Comparison of ENCODE assay signal across 21 cellular contexts in genomic region chr15:95302206-95302605, GRCh38.
DNase-seq lines count a peak whose midpoint lies in the region; ATAC-seq, FAIRE-seq and TF ChIP-seq lines count a peak whose summit lies in the region.
"Had no signal": no experiment of that assay in that cellular context is flagged by ENCODE, and none has a peak within 500 bp of the region (broad histone marks: within the 10 kb centered on the region; RNA-seq: fewer than 3 reads in every experiment).

No MANE protein-coding gene starts in this region.

- no peak overlapping the region for H2AK5ac ChIP-seq in mesenchymal stem cell (ENCODE audit: low read length, severe bottlenecking)

- H3K4me1 ChIP-seq in GM12878 (ENCODE audit: control insufficient read depth, insufficient read depth, low read length) (no peaks in the 10 kb centered on the region), mesenchymal stem cell (ENCODE audit: control insufficient read depth, insufficient read depth, low read depth, low read length) (no peaks in the 10 kb centered on the region)
- H3K4me1 ChIP-seq: right lobe of liver had no signal

- TF ChIP-seq RAD21 in GM12878 (IDR thresholded peaks at IDR 0.05; ENCODE audit: insufficient read depth, low read depth, low read length) = no peak

- in situ Hi-C loops in GM12878 (cut with MboI) = no loop called here

- H3K4me3 ChIP-seq in GM12878 = no peak overlapping the region
- H3K4me3 ChIP-seq in mesenchymal stem cell (ENCODE audit: insufficient read depth in 1 of 2, low read depth in 1 of 2, low read length in 2 of 2) = no peak overlapping the region
- H3K4me3 ChIP-seq: hepatocyte, right lobe of liver had no signal

- no peak overlapping the region for H3K14ac ChIP-seq in mesenchymal stem cell (ENCODE audit: low read length in 2 of 2)

- POLR2A ChIA-PET in GM12878 (lab: Charles Lee) = interaction anchor here (0.6 to 1.2 kb wide), 2 partner anchors 12 to 45 kb away, joined by 4 to 6 read pairs; no protein-coding TSS in a partner anchor
- POLR2A ChIA-PET in WTC11 (lab: Charles Lee) = no interaction called here

- H3K4me2 ChIP-seq in GM12878 (ENCODE audit: control insufficient read depth, insufficient read depth) = no peak overlapping the region
- H3K4me2 ChIP-seq in mesenchymal stem cell (ENCODE audit: low read length, poor library complexity, severe bottlenecking) = no peak overlapping the region
- H3K4me2 ChIP-seq: hepatocyte had no signal

- H3K27me3 ChIP-seq in GM12878 (replicated peaks in 1 of 2; ENCODE audit: control insufficient read depth in 2 of 2, insufficient read depth in 2 of 2, low read length in 1 of 2) = no peaks in the 10 kb centered on the region
- H3K27me3 ChIP-seq in mesenchymal stem cell (ENCODE audit: control insufficient read depth in 1 of 2, insufficient read depth in 1 of 2, low read length in 2 of 2) = no peaks in the 10 kb centered on the region
- H3K27me3 ChIP-seq: hepatocyte, right lobe of liver had no signal

- peak overlapping the region in 1 of 2 experiments; percentile 51 for H3K4ac ChIP-seq in mesenchymal stem cell (ENCODE audit: low read depth in 1 of 2, low read length in 2 of 2)

- H2AFZ ChIP-seq in GM12878 (ENCODE audit: control insufficient read depth, low read depth, low read length) (no peak overlapping the region), mesenchymal stem cell (ENCODE audit: low read depth, low read length) (no peak overlapping the region)
- H2AFZ ChIP-seq: hepatocyte had no signal

- no TSS peak for BruUV-seq in GM12878 (replicated peaks; lab: Mats Ljungman, UMichigan)

- no peaks in the 10 kb centered on the region for H3K4me1 Mint-ChIP-seq in WTC11
- H3K4me1 Mint-ChIP-seq: CD14-positive monocyte had no signal

- no peaks in the 10 kb centered on the region for H3K36me3 Mint-ChIP-seq in WTC11
- H3K36me3 Mint-ChIP-seq: CD14-positive monocyte had no signal

- H3K23ac ChIP-seq in mesenchymal stem cell (ENCODE audit: low read length in 2 of 2) = no peak overlapping the region

- no peaks in the 10 kb centered on the region for H3K79me1 ChIP-seq in mesenchymal stem cell (replicated peaks; ENCODE audit: low read length, poor library complexity, severe bottlenecking)

- WGBS in GM12878 (ENCODE audit: insufficient coverage, insufficient replicate concordance, low lambda C conversion rate, missing lambda C conversion rate) = 61% methylated on average over 3 of the region's 3 CpGs
- WGBS in mesenchymal stem cell = 69% methylated on average over 3 of the region's 3 CpGs

- no peak overlapping the region for H4K8ac ChIP-seq in mesenchymal stem cell (ENCODE audit: low read length)

- H3K27me3 Mint-ChIP-seq in WTC11 (ENCODE audit: low read depth) = no peaks in the 10 kb centered on the region

- SMC1A ChIA-PET in GM12878 (lab: Charles Lee; ENCODE audit: uncharacterized antibody, unreplicated experiment) = interaction anchor here (0.6 to 3.8 kb wide), 3 partner anchors 14 to 168 kb away, joined by 3 to 44 read pairs (median 3); no protein-coding TSS in a partner anchor

- FAIRE-seq in GM12878 (lab: Jason Lieb, UNC) = no peak
- FAIRE-seq: A204.1, keratinocyte had no signal

- H2BK5ac ChIP-seq in mesenchymal stem cell (ENCODE audit: low read depth, low read length, poor library complexity, severe bottlenecking) = no peak overlapping the region

- no peak overlapping the region for H3K4me3 Mint-ChIP-seq in WTC11
- H3K4me3 Mint-ChIP-seq: activated T-cell treated with anti-CD3 and anti-CD28 coated beads, Interleukin-2, amount 50 U/mL, for 4 hours; CD14-positive monocyte; stimulated activated naive CD8-positive, alpha-beta T cell treated with anti-CD3 and anti-CD28 coated beads, Interleukin-15, Interleukin-2, amounts not matched to agents 100 ng/mL and 50 ng/mL, for 24 hours had no signal

- no peak overlapping the region for H2BK15ac ChIP-seq in mesenchymal stem cell (ENCODE audit: low read depth, poor library complexity, severe bottlenecking)

- H3K9me3 Mint-ChIP-seq in WTC11 = peaks cover 4% of the 10 kb centered on the region; the same call in 1 of the 2 replicates
- H3K9me3 Mint-ChIP-seq: activated T-cell treated with anti-CD3 and anti-CD28 coated beads, Interleukin-2, amount 50 U/mL, for 4 hours had no signal

- DNase-seq in NCI-H2196 (lab: John Stamatoyannopoulos, UW; ENCODE audit: unreplicated experiment) (peak; percentile 1), NCI-H2196 treated with DMSO at 0.1 percent for 48 hours (lab: John Stamatoyannopoulos, UW; ENCODE audit: unreplicated experiment) (no peak), HT1080 (ENCODE audit: low read depth) (peak; percentile 42), GM12878 (ENCODE audit: low read depth, low spot score) (no peak), mesenchymal stem cell (peak; percentile 59), WTC11 (ENCODE audit: low spot score) (no peak)
- DNase-seq: activated CD4-positive, alpha-beta T cell treated with anti-CD3 and anti-CD28 coated beads, Interleukin-2, amount 50 U/mL, for 4 hours; activated T-cell treated with anti-CD3 and anti-CD28 coated beads, Interleukin-2, amount 50 U/mL, for 4 hours; midbrain; NCI-H1048; NCI-H748 treated with DMSO at 0.1 percent for 48 hours; right lobe of liver had no signal

- intact Hi-C loops in GM12878 (cut with micrococcal nuclease; ENCODE audit: unreplicated experiment) = loop anchor here (1.0 kb wide), 1 partner anchor 201 kb away; no protein-coding TSS in a partner anchor

- no peak overlapping the region for H3K27ac Mint-ChIP-seq in WTC11
- H3K27ac Mint-ChIP-seq: activated naive CD4-positive, alpha-beta T cell treated with anti-CD3 and anti-CD28 coated beads, Interleukin-2, amount 50 U/mL, for 72 hours; CD14-positive monocyte; stimulated activated naive CD8-positive, alpha-beta T cell treated with anti-CD3 and anti-CD28 coated beads, Interleukin-15, Interleukin-2, amounts not matched to agents 100 ng/mL and 50 ng/mL, for 24 hours had no signal

- no peaks in the 10 kb centered on the region for H4K20me1 ChIP-seq in GM12878 (ENCODE audit: control insufficient read depth, insufficient read depth)

- no peak overlapping the region for H3K9ac ChIP-seq in GM12878 (ENCODE audit: control insufficient read depth, insufficient read depth, low read length)
- no peak overlapping the region for H3K9ac ChIP-seq in mesenchymal stem cell (ENCODE audit: low read length)

- TF ChIP-seq EP300 in GM12878 (IDR thresholded peaks at IDR 0.05; ENCODE audit: borderline replicate concordance in 1 of 2, control insufficient read depth in 1 of 2, low read depth in 2 of 2, low read length in 2 of 2) = no peak

- no peak for TF ChIP-seq CTCF in GM12878 (IDR thresholded peaks at IDR 0.05 in 2 of 3, conservative IDR thresholded peaks at IDR 0.05 in 1 of 3; ENCODE audit: control insufficient read depth in 2 of 3, extremely low read depth in 1 of 3, insufficient read depth in 1 of 3, low read depth in 3 of 3, low read length in 3 of 3)
- TF ChIP-seq CTCF in WTC11 (IDR thresholded peaks at IDR 0.05) = no peak

- H4K91ac ChIP-seq in mesenchymal stem cell (ENCODE audit: low read length) = no peak overlapping the region

- H3K27ac ChIP-seq in GM12878 (ENCODE audit: control insufficient read depth, insufficient read depth) (no peak overlapping the region), mesenchymal stem cell (ENCODE audit: low read length, poor library complexity, severe bottlenecking) (no peak overlapping the region)
- H3K27ac ChIP-seq: hepatocyte, right lobe of liver had no signal

- H3K18ac ChIP-seq in mesenchymal stem cell (ENCODE audit: low read depth in 1 of 2, low read length in 2 of 2) = peak overlapping the region; percentile 40 to 45

- CTCF ChIA-PET in GM12878 (lab: Yijun Ruan, JAX) = interaction anchor here (3.7 kb wide), 1 partner anchor 10 kb away, joined by 14 read pairs; no protein-coding TSS in a partner anchor
- CTCF ChIA-PET in WTC11 (lab: Charles Lee) = no interaction called here

- H3K9me3 ChIP-seq in GM12878 (replicated peaks; ENCODE audit: control insufficient read depth, insufficient read depth, low read length) (no peaks in the 10 kb centered on the region; the same call in 2 of the 3 replicates), mesenchymal stem cell (ENCODE audit: control insufficient read depth, low read length) (peaks cover 5% of the 10 kb centered on the region)
- H3K9me3 ChIP-seq: right lobe of liver had no signal

- H3K79me2 ChIP-seq in GM12878 (ENCODE audit: control insufficient read depth, insufficient read depth, low read length) = no peaks in the 10 kb centered on the region
- H3K79me2 ChIP-seq: hepatocyte had no signal

- no peak overlapping the region for H2BK120ac ChIP-seq in mesenchymal stem cell (ENCODE audit: low read depth, low read length)

- RAD21 ChIA-PET in GM12878 (lab: Charles Lee; ENCODE audit: unreplicated experiment) = no interaction called here

- ATAC-seq in GM12878 (peak; percentile 74), GM21515 (IDR thresholded peaks at IDR 0.05; ENCODE audit: unreplicated experiment) (no peak), HG02885 (IDR thresholded peaks at IDR 0.05; ENCODE audit: poor library complexity, unreplicated experiment) (no peak), WTC11 (no peak)
- ATAC-seq: activated naive CD4-positive, alpha-beta T cell treated with anti-CD3 and anti-CD28 coated beads, Interleukin-2, amount 50 U/mL, for 72 hours; activated T-cell treated with anti-CD3 and anti-CD28 coated beads, Interleukin-2, amount 50 U/mL, for 4 hours; Panc1 had no signal

- no peaks in the 10 kb centered on the region for H3K36me3 ChIP-seq in GM12878 (ENCODE audit: control insufficient read depth in 2 of 2, insufficient read depth in 2 of 2, low read length in 1 of 2)
- no peaks in the 10 kb centered on the region for H3K36me3 ChIP-seq in mesenchymal stem cell (ENCODE audit: control insufficient read depth in 1 of 2, insufficient read depth in 2 of 2, low read depth in 1 of 2, low read length in 2 of 2)
- H3K36me3 ChIP-seq: right lobe of liver had no signal

- no peak for TF ChIP-seq POLR2A in GM12878 (IDR thresholded peaks at IDR 0.05; ENCODE audit: low read depth, low read length)

- H2BK12ac ChIP-seq in mesenchymal stem cell (ENCODE audit: low read length in 2 of 2) = peak overlapping the region; percentile 9 to 72

TF ChIP-seq in GM12878, 131 proteins besides CTCF, POLR2A, EP300 and RAD21 (continues in another document):
- TF ChIP-seq ZSCAN29 (IDR thresholded peaks at IDR 0.05) = no peak
- TF ChIP-seq EZH2 (IDR thresholded peaks at IDR 0.05; ENCODE audit: borderline replicate concordance, control insufficient read depth, low read depth, low read length) = no peak

TF ChIP-seq in WTC11, 78 proteins besides CTCF, POLR2A, EP300 and RAD21 (continues in another document):
- TF ChIP-seq OVOL2 (CRISPR knock-in tag; IDR thresholded peaks at IDR 0.05; ENCODE audit: borderline replicate concordance) = no peak

Comparison
In these comparisons a context has a peak if more than half of its experiments do, and no peak if none do; other contexts are left out.
1. DNase-seq: peak in NCI-H2196 (single experiment), HT1080 (single experiment) and mesenchymal stem cell (single experiment); none in NCI-H2196 treated with DMSO at 0.1 percent for 48 hours (single experiment), GM12878 (single experiment) and WTC11 (single experiment).